ENCODE assay signal across 1 cellular context in the genomic region with DNA sequence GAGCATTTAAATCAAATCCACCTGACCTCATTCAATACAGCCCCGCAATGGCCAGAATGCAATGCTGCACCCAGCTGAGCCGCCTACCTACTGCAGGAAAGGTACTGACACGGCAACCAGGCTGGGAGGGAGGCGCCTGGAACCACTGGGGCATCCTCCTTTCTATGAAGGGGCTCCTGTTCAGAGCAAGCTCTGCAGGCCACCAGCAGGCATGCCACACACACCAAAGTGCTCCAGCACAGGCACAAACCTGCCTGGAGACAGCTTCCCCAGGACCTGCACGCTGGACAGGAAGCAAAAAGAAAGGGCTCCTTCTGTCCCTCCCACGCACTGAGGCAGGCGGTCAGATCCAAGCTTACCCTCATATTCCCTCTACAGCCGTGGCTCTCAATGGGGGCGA.
TF ChIP-seq lines count a peak whose summit lies in the region.

No MANE protein-coding gene starts in this region.

TF ChIP-seq in GM12878, 131 proteins besides CTCF, POLR2A, EP300 and RAD21:
- TF ChIP-seq NFXL1 (IDR thresholded peaks at IDR 0.05; ENCODE audit: borderline replicate concordance) (no peak), ZZZ3 (IDR thresholded peaks at IDR 0.05; ENCODE audit: control insufficient read depth, insufficient read length, low read depth) (no peak), KLF5 (IDR thresholded peaks at IDR 0.05; ENCODE audit: partially characterized antibody) (no peak), HDGF (IDR thresholded peaks at IDR 0.05) (no peak)
- TF ChIP-seq, protein P1, sequence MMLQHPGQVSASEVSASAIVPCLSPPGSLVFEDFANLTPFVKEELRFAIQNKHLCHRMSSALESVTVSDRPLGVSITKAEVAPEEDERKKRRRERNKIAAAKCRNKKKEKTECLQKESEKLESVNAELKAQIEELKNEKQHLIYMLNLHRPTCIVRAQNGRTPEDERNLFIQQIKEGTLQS (IDR thresholded peaks at IDR 0.05; ENCODE audit: borderline replicate concordance, extremely low read depth, low read depth, low read length), result no peak
